In genomic region chr7:75654855-75655254, GRCh38 we compare ENCODE assay signal across 28 cellular contexts.
"Had no signal": no experiment of that assay in that cellular context is flagged by ENCODE, and none has a peak within 500 bp of the region (broad histone marks: within the 10 kb centered on the region; RNA-seq: fewer than 3 reads in every experiment).

No MANE protein-coding gene starts in this region.

- H3K4me3 ChIP-seq: cardiac muscle cell, MG63, PC-9 had no signal

- H2AFZ ChIP-seq: PC-9 had no signal

- H3K36me3 ChIP-seq: brain microvascular endothelial cell, cardiac muscle cell, MG63 had no signal

- H3K9me3 Mint-ChIP-seq: activated naive CD4-positive, alpha-beta T cell treated with anti-CD3 and anti-CD28 coated beads for 36 hours; activated T-cell treated with anti-CD3 and anti-CD28 coated beads, Interleukin-2, amount 50 U/mL, for 4 hours had no signal

- H3K27me3 Mint-ChIP-seq: activated naive CD8-positive, alpha-beta T cell; T-helper 17 cell had no signal

- H3K4me3 Mint-ChIP-seq: activated CD8-positive, alpha-beta T cell treated with anti-CD3 and anti-CD28 coated beads, Interleukin-2, amount 10 ng/mL, durations not matched to agents 7 days and 5 days; activated naive CD4-positive, alpha-beta T cell treated with anti-CD3 and anti-CD28 coated beads for 36 hours; activated naive CD8-positive, alpha-beta T cell; activated T-cell treated with anti-CD3 and anti-CD28 coated beads, Interleukin-2, amount 50 U/mL, for 4 hours; T-helper 17 cell; WTC11 had no signal

- H3K27ac Mint-ChIP-seq: activated CD8-positive, alpha-beta T cell treated with anti-CD3 and anti-CD28 coated beads, Interleukin-2, amount 10 ng/mL, durations not matched to agents 7 days and 5 days; activated naive CD4-positive, alpha-beta T cell treated with anti-CD3 and anti-CD28 coated beads for 36 hours; activated naive CD8-positive, alpha-beta T cell; T-helper 17 cell; WTC11 had no signal

- ATAC-seq: activated CD8-positive, alpha-beta T cell treated with anti-CD3 and anti-CD28 coated beads, Interleukin-2, amount 10 ng/mL, durations not matched to agents 7 days and 5 days; activated T-cell treated with anti-CD3 and anti-CD28 coated beads, Interleukin-2, amount 50 U/mL, for 4 hours; T-helper 17 cell; WTC11 had no signal

- H3K9ac ChIP-seq: KMS-11 had no signal

- H3K27ac ChIP-seq: brain microvascular endothelial cell, cardiac muscle cell, KMS-11, PC-9 had no signal

- H3K27me3 ChIP-seq: brain microvascular endothelial cell, cardiac muscle cell, MG63 had no signal

- H3K4me2 ChIP-seq: KMS-11, PC-9 had no signal

- DNase-seq: activated CD4-positive, alpha-beta T cell treated with anti-CD3 and anti-CD28 coated beads for 48 hours; activated CD4-positive, alpha-beta T cell treated with anti-CD3 and anti-CD28 coated beads, Interleukin-2, amount 50 U/mL, for 4 hours; activated CD4-positive, CD25-positive, alpha-beta regulatory T cell treated with anti-CD3 and anti-CD28 coated beads, Interleukin-2, amount 50 U/mL, for 72 hours; activated CD8-positive, alpha-beta T cell treated with anti-CD3 and anti-CD28 coated beads, Interleukin-2, amount 10 ng/mL, durations not matched to agents 7 days and 5 days; activated gamma-delta T cell; activated naive CD4-positive, alpha-beta T cell treated with anti-CD3 and anti-CD28 coated beads for 36 hours; activated T-cell treated with anti-CD3 and anti-CD28 coated beads, Interleukin-2, amount 50 U/mL, for 4 hours; amygdala; brain microvascular endothelial cell; MG63; MV-4-11; NCI-H1092 treated with DMSO at 0.1 percent for 48 hours; NCI-H1417 treated with DMSO at 0.1 percent for 48 hours; NCI-H1694; NCI-H2029; NCI-H2107; NCI-H2171 treated with DMSO at 0.1 percent for 48 hours; NCI-H345; NCI-H510A; NCI-H69; PC-9; SIG-M5; T-helper 17 cell; T-helper 9 cell had no signal

- H3K36me3 Mint-ChIP-seq: activated naive CD8-positive, alpha-beta T cell; WTC11 had no signal

- H3K9me3 ChIP-seq: MG63 had no signal
